In the genomic region with DNA sequence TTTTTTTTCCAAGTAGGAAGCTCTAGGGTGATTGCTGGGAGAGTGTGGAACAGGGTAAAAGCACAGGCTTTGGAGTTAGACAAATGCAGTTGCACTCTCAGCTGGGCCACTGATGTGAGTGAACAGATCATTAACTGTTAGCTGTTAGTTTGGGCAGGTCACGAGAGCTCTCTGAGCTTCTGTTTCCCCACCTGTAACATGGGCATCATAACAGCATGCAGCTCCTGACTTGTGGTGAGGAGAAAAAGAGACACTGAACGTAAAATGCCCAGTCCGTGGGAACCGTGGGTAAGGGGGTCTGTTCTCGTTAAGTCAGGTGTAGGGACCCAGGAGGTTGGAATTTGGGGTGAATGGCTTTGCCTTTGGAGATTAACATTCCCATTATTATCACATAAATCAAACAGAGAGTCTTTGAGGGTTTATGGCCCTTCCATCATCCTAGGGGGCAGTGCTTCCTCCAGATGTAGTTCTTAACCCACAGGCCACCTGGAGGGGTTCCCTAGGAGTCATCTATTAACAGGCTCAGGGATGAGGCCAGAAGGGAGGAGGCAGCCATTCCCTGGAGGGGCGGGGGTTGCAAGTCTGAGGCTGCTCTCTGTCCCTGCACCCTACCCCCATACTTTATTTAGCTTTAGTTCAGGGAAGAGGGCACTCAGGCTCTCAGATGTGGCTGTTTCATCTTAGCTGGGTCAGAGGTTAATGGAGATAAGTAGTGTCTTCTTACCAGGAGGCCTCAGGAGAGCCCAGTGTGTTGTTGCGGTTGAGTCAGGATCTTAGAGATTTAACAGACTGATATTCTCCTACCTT, we compare ENCODE assay signal across 15 cellular contexts.
DNase-seq lines count a peak whose midpoint lies in the region; ATAC-seq and TF ChIP-seq lines count a peak whose summit lies in the region.
"Had no signal": no experiment of that assay in that cellular context is flagged by ENCODE, and none has a peak within 500 bp of the region (broad histone marks: within the 10 kb centered on the region; RNA-seq: fewer than 3 reads in every experiment).

No MANE protein-coding gene starts in this region.

- WGBS in trophoblast cell (ENCODE audit: extremely low coverage, insufficient coverage, insufficient read length): no CpG with 5 or more reads among the region's 7 CpGs
- WGBS in thyroid gland, 2 donors: 83 to 92% methylated on average over 7 of the region's 7 CpGs

- ATAC-seq in GM21717 (IDR thresholded peaks at IDR 0.05; ENCODE audit: unreplicated experiment): no peak

- DNase-seq in NCI-H1417 (lab: John Stamatoyannopoulos, UW): peak; percentile 55 to 88 (median 79)
- no peak for DNase-seq in NCI-H1417 treated with DMSO at 0.1 percent for 48 hours (lab: John Stamatoyannopoulos, UW)
- peak; percentile 100 for DNase-seq in NCI-H69 (lab: John Stamatoyannopoulos, UW)
- no peak for DNase-seq in epithelial cell of proximal tubule (ENCODE audit: low read depth)
- DNase-seq in trophoblast cell: no peak
- DNase-seq in activated CD4-positive, alpha-beta memory T cell treated with anti-CD3 and anti-CD28 coated beads, Interleukin-2, amount 10 ng/mL, durations not matched to agents 7 days and 5 days: no peak
- no peak for DNase-seq in thyroid gland
- DNase-seq: 8988T; activated CD8-positive, alpha-beta memory T cell treated with anti-CD3 and anti-CD28 coated beads for 24 hours; esophagus squamous epithelium; Kasumi-1; transverse colon had no signal

- H3K36me3 Mint-ChIP-seq in activated CD4-positive, alpha-beta memory T cell treated with anti-CD3 and anti-CD28 coated beads, Interleukin-2, amount 10 ng/mL, durations not matched to agents 7 days and 5 days (ENCODE audit: low read depth): no peaks in the 10 kb centered on the region
- H3K36me3 Mint-ChIP-seq: activated naive CD4-positive, alpha-beta T cell treated with anti-CD3 and anti-CD28 coated beads, Interleukin-2, amount 50 U/mL, for 24 hours; memory B cell had no signal

- H3K9me3 Mint-ChIP-seq in activated CD4-positive, alpha-beta memory T cell treated with anti-CD3 and anti-CD28 coated beads, Interleukin-2, amount 10 ng/mL, durations not matched to agents 7 days and 5 days: no peaks in the 10 kb centered on the region
- H3K9me3 Mint-ChIP-seq: activated naive CD4-positive, alpha-beta T cell treated with anti-CD3 and anti-CD28 coated beads, Interleukin-2, amount 50 U/mL, for 24 hours had no signal

- H3K18ac ChIP-seq in trophoblast cell (ENCODE audit: low read length): no peak overlapping the region

- H3K4me1 ChIP-seq in trophoblast cell (ENCODE audit: control insufficient read depth in 1 of 2, insufficient read depth in 2 of 2, low read length in 2 of 2) (peaks cover 17 to 25% of the 10 kb centered on the region in 2 experiments), thyroid gland (no peaks in the 10 kb centered on the region)
- H3K4me1 ChIP-seq: esophagus squamous epithelium had no signal

- no peak overlapping the region for H3K4me2 ChIP-seq in trophoblast cell (ENCODE audit: low read length)

- peak overlapping the region; percentile 50 for H3K27ac ChIP-seq in trophoblast cell (ENCODE audit: low read depth, low read length)
- H3K27ac ChIP-seq in thyroid gland: no peak overlapping the region
- H3K27ac ChIP-seq: esophagus squamous epithelium, transverse colon had no signal

- H3K9me3 ChIP-seq in trophoblast cell (ENCODE audit: insufficient read depth, low read depth, low read length): peaks cover 5% of the 10 kb centered on the region
- no peaks in the 10 kb centered on the region for H3K9me3 ChIP-seq in thyroid gland
- H3K9me3 ChIP-seq: esophagus squamous epithelium, transverse colon had no signal

- no peaks in the 10 kb centered on the region for H3K27me3 ChIP-seq in trophoblast cell (ENCODE audit: insufficient read depth, low read length)
- H3K27me3 ChIP-seq in thyroid gland: no peaks in the 10 kb centered on the region
- H3K27me3 ChIP-seq: esophagus squamous epithelium, transverse colon had no signal

- H3K4me3 Mint-ChIP-seq in activated CD4-positive, alpha-beta memory T cell treated with anti-CD3 and anti-CD28 coated beads, Interleukin-2, amount 10 ng/mL, durations not matched to agents 7 days and 5 days: no peak overlapping the region
- H3K4me3 Mint-ChIP-seq: activated naive CD4-positive, alpha-beta T cell treated with anti-CD3 and anti-CD28 coated beads, Interleukin-2, amount 50 U/mL, for 24 hours; memory B cell had no signal

- no peaks in the 10 kb centered on the region for H3K79me2 ChIP-seq in trophoblast cell (ENCODE audit: control insufficient read depth, insufficient read depth, low read length, poor library complexity)

- H3K14ac ChIP-seq in trophoblast cell (ENCODE audit: low read length): peak overlapping the region; percentile 13

- H3K4ac ChIP-seq in trophoblast cell (ENCODE audit: low read depth, low read length): no peak overlapping the region

- TF ChIP-seq POLR2A in thyroid gland (IDR thresholded peaks at IDR 0.05): no peak

- no peak overlapping the region for H2AFZ ChIP-seq in trophoblast cell (ENCODE audit: insufficient read depth, low read length, poor library complexity)

- peak overlapping the region; percentile 15 for H2BK12ac ChIP-seq in trophoblast cell (ENCODE audit: low read length)

- H3K9ac ChIP-seq in trophoblast cell (ENCODE audit: low read length): no peak overlapping the region

- no peaks in the 10 kb centered on the region for H3K36me3 ChIP-seq in trophoblast cell (ENCODE audit: control insufficient read depth in 1 of 2, insufficient read depth in 2 of 2, low read length in 2 of 2)
- H3K36me3 ChIP-seq in thyroid gland: no peaks in the 10 kb centered on the region
- H3K36me3 ChIP-seq: esophagus squamous epithelium, transverse colon had no signal

- intact Hi-C loops in thyroid gland (cut with DNase I): no loop called here

- peaks cover 4% of the 10 kb centered on the region for H3K27me3 Mint-ChIP-seq in activated CD4-positive, alpha-beta memory T cell treated with anti-CD3 and anti-CD28 coated beads, Interleukin-2, amount 10 ng/mL, durations not matched to agents 7 days and 5 days
- H3K27me3 Mint-ChIP-seq: activated naive CD4-positive, alpha-beta T cell treated with anti-CD3 and anti-CD28 coated beads, Interleukin-2, amount 50 U/mL, for 24 hours had no signal

- H4K12ac ChIP-seq in trophoblast cell (ENCODE audit: low read depth, low read length): no peak overlapping the region

- peak overlapping the region; percentile 8 for H2BK120ac ChIP-seq in trophoblast cell (ENCODE audit: insufficient read depth, low read length, poor library complexity)

- H3K79me1 ChIP-seq in trophoblast cell (ENCODE audit: low read length): peaks cover 3% of the 10 kb centered on the region

- H3K27ac Mint-ChIP-seq in activated CD4-positive, alpha-beta memory T cell treated with anti-CD3 and anti-CD28 coated beads, Interleukin-2, amount 10 ng/mL, durations not matched to agents 7 days and 5 days: no peak overlapping the region
- H3K27ac Mint-ChIP-seq: activated naive CD4-positive, alpha-beta T cell treated with anti-CD3 and anti-CD28 coated beads, Interleukin-2, amount 50 U/mL, for 24 hours; memory B cell had no signal

- POLR2A ChIA-PET in activated CD4-positive, alpha-beta memory T cell treated with anti-CD3 and anti-CD28 coated beads, Interleukin-2, amount 10 ng/mL, durations not matched to agents 7 days and 5 days (lab: Charles Lee): no interaction called here

- CTCF ChIA-PET in activated CD4-positive, alpha-beta memory T cell treated with anti-CD3 and anti-CD28 coated beads, Interleukin-2, amount 10 ng/mL, durations not matched to agents 7 days and 5 days (lab: Charles Lee): no interaction called here

- H4K91ac ChIP-seq in trophoblast cell (ENCODE audit: low read depth, low read length): peak overlapping the region; percentile 36

- no peak overlapping the region for H3K4me3 ChIP-seq in epithelial cell of proximal tubule (ENCODE audit: low read depth, low read length)
- H3K4me3 ChIP-seq in trophoblast cell (ENCODE audit: low read depth, low read length): no peak overlapping the region
- H3K4me3 ChIP-seq in thyroid gland (replicated peaks in 1 of 3): no peak overlapping the region
- H3K4me3 ChIP-seq: esophagus squamous epithelium, transverse colon had no signal

- H3K23ac ChIP-seq in trophoblast cell (ENCODE audit: low read length): no peak overlapping the region

- peak; percentile 3 for TF ChIP-seq CTCF in epithelial cell of proximal tubule (conservative IDR thresholded peaks at IDR 0.05; ENCODE audit: low read depth, low read length)
- no peak for TF ChIP-seq CTCF in thyroid gland (IDR thresholded peaks at IDR 0.05)

- peak overlapping the region; percentile 22 for H2BK5ac ChIP-seq in trophoblast cell (ENCODE audit: low read depth, low read length, poor library complexity)

- peak overlapping the region; percentile 10 for H2AK5ac ChIP-seq in trophoblast cell (ENCODE audit: low read length)

- H4K8ac ChIP-seq in trophoblast cell (ENCODE audit: low read depth, low read length): peak overlapping the region; percentile 21

- no peaks in the 10 kb centered on the region for H3K4me1 Mint-ChIP-seq in activated CD4-positive, alpha-beta memory T cell treated with anti-CD3 and anti-CD28 coated beads, Interleukin-2, amount 10 ng/mL, durations not matched to agents 7 days and 5 days
- H3K4me1 Mint-ChIP-seq: activated naive CD4-positive, alpha-beta T cell treated with anti-CD3 and anti-CD28 coated beads, Interleukin-2, amount 50 U/mL, for 24 hours; memory B cell had no signal

Comparison
In these comparisons a context has a peak if more than half of its experiments do, and no peak if none do; other contexts are left out.
1. DNase-seq: peak in NCI-H1417 (3 of 3) and NCI-H69 (single experiment); none in NCI-H1417 treated with DMSO at 0.1 percent for 48 hours (single experiment), epithelial cell of proximal tubule (single experiment), trophoblast cell (0 of 2), activated CD4-positive, alpha-beta memory T cell treated with anti-CD3 and anti-CD28 coated beads, Interleukin-2, amount 10 ng/mL, durations not matched to agents 7 days and 5 days (single experiment) and thyroid gland (0 of 2).